11 cellular contexts compared by ENCODE assay signal in the genomic region with DNA sequence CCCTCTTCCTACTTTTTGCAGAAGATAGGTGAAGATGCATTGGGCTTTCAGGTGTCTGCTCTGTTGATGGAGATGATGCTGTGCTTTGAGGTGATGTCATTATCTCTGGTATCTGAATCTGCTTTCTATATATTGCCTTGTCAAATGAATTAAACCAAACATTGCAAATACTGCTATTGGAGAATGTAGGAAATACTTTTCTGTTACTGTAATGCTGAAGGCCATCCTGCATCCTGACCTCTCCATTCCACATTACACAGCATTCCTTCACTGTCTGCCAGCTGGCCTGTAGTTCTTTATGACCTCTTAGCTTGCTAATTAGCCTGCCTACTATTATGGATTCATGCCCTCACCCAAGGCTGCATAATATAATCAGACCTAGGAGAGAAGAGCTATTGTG.
A peak's percentile ranks its signal among the peaks of the same experiment; 100 is the strongest.
DNase-seq lines count a peak whose midpoint lies in the region; ATAC-seq and TF ChIP-seq lines count a peak whose summit lies in the region.
"Had no signal": no experiment of that assay in that cellular context is flagged by ENCODE, and none has a peak within 500 bp of the region (broad histone marks: within the 10 kb centered on the region; RNA-seq: fewer than 3 reads in every experiment).

No MANE protein-coding gene starts in this region.

- H3K4me1 Mint-ChIP-seq in neural crest cell = peaks cover 30% of the 10 kb centered on the region
- H3K4me1 Mint-ChIP-seq in natural killer cell = peaks cover 22 to 26% of the 10 kb centered on the region in 2 donors

- intact Hi-C loops in natural killer cell (cut with micrococcal nuclease) = no loop called here

- no peak overlapping the region for H3K4me3 Mint-ChIP-seq in neural crest cell
- H3K4me3 Mint-ChIP-seq in natural killer cell = no peak overlapping the region
- H3K4me3 Mint-ChIP-seq: stimulated activated effector memory CD8-positive, alpha-beta T cell treated with anti-CD3 and anti-CD28 coated beads, Interleukin-12 subunit alpha, Interleukin-12 subunit beta, amount 100 ng/mL, for 72 hours had no signal

- peak; percentile 17 for DNase-seq in Ammon's horn (ENCODE audit: low spot score)
- DNase-seq in RPMI7951 (ENCODE audit: low read depth) = peak; percentile 64
- DNase-seq in fibroblast of the aortic adventitia (ENCODE audit: low read depth) = peak; percentile 84
- DNase-seq in neural crest cell (ENCODE audit: low read depth, low spot score) = no peak
- no peak for DNase-seq in natural killer cell
- DNase-seq in T1000 (lab: John Stamatoyannopoulos, UW) = no peak
- no peak for DNase-seq in activated naive CD4-positive, alpha-beta T cell (lab: John Stamatoyannopoulos, UW)
- no peak for DNase-seq in stimulated activated CD4-positive, alpha-beta T cell treated with anti-CD3 and anti-CD28 coated beads, Interleukin-15, amount 100 ng/mL, for 24 hours
- DNase-seq: activated T-cell treated with anti-CD3 and anti-CD28 coated beads for 4 hours, PC-9 had no signal

- TF ChIP-seq CTCF in fibroblast of the aortic adventitia (IDR thresholded peaks at IDR 0.05; ENCODE audit: insufficient read depth, low read length) = no peak
- no peak for TF ChIP-seq CTCF in neural crest cell (conservative IDR thresholded peaks at IDR 0.05)
- TF ChIP-seq CTCF in natural killer cell (IDR thresholded peaks at IDR 0.05) = no peak

- H3K27me3 Mint-ChIP-seq in neural crest cell (ENCODE audit: low read depth) (no peaks in the 10 kb centered on the region), natural killer cell (ENCODE audit: low read depth in 2 of 2) (no peaks in the 10 kb centered on the region)

- H3K36me3 Mint-ChIP-seq in neural crest cell (ENCODE audit: low read depth) (peaks cover 8% of the 10 kb centered on the region), natural killer cell (peaks cover 15% of the 10 kb centered on the region)

- peak overlapping the region; percentile 22 for H3K27ac Mint-ChIP-seq in neural crest cell (ENCODE audit: unreplicated experiment)
- H3K27ac Mint-ChIP-seq in natural killer cell = no peak overlapping the region
- H3K27ac Mint-ChIP-seq: stimulated activated effector memory CD8-positive, alpha-beta T cell treated with anti-CD3 and anti-CD28 coated beads, Interleukin-12 subunit alpha, Interleukin-12 subunit beta, amount 100 ng/mL, for 72 hours had no signal

- H3K9me3 Mint-ChIP-seq in neural crest cell (no peaks in the 10 kb centered on the region), natural killer cell (no peaks in the 10 kb centered on the region)
- H3K9me3 Mint-ChIP-seq: stimulated activated effector memory CD8-positive, alpha-beta T cell treated with anti-CD3 and anti-CD28 coated beads, Interleukin-12 subunit alpha, Interleukin-12 subunit beta, amount 100 ng/mL, for 72 hours had no signal

- no peak overlapping the region for H3K4me3 ChIP-seq in fibroblast of the aortic adventitia (ENCODE audit: low read depth, low read length)
- H3K4me3 ChIP-seq: PC-9 had no signal

- ATAC-seq in natural killer cell = no peak
- ATAC-seq: stimulated activated effector memory CD8-positive, alpha-beta T cell treated with anti-CD3 and anti-CD28 coated beads, Interleukin-12 subunit alpha, Interleukin-12 subunit beta, amount 100 ng/mL, for 72 hours had no signal

Comparison
In these comparisons a context has a peak if more than half of its experiments do, and no peak if none do; other contexts are left out.
1. DNase-seq: peak in Ammon's horn (single experiment), RPMI7951 (single experiment) and fibroblast of the aortic adventitia (single experiment); none in neural crest cell (single experiment), natural killer cell (single experiment), T1000 (single experiment), activated naive CD4-positive, alpha-beta T cell (0 of 4) and stimulated activated CD4-positive, alpha-beta T cell treated with anti-CD3 and anti-CD28 coated beads, Interleukin-15, amount 100 ng/mL, for 24 hours (single experiment).